ENCODE assay signal across 21 cellular contexts in the genomic region with DNA sequence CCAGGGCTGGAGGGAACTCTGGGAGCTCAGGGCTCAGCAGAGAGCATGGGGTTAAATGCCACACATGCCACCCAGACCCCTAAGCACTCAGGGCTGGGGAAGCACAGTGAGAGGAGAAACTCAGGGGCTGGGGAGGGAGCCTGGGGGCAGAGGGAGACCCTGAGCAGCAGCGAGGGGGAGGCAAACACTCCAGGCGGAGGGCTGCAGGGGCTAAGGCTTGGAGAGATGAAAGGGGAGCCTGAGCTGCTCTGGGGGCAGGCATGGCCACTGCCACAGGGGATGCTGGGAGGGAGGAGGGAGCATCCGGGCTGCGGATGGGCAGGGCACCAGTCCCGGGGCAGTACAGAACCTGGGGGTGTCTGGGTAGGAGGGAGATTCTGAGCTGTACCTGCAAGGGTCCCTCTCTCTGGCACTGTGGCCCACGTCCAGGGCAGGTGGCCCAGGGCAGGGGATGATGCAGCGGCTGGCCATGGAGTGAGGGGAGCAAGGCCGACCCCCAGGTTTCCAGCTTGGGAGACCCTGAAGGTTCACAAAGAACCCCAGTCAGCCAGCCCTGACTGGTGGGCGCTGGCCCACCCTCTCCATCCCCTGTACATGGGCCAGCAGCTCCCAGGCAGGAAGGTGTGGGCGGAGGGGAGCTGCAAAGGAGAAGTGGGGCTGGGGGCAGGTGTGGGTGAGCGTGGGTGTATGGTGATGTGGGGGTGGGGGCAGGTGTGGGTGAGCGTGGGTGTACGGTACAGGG. TPM values are rescaled to one million over a fixed set of nuclear protein-coding genes. Genes with fewer than 3 reads are reported as not detected.
DNase-seq lines count a peak whose midpoint lies in the region; ATAC-seq and TF ChIP-seq lines count a peak whose summit lies in the region.
"Had no signal": no experiment of that assay in that cellular context is flagged by ENCODE, and none has a peak within 500 bp of the region (broad histone marks: within the 10 kb centered on the region; RNA-seq: fewer than 3 reads in every experiment).

No MANE protein-coding gene starts in this region.

- no peak overlapping the region for H3K27ac Mint-ChIP-seq in T-helper 1 cell treated with Interleukin-12 subunit alpha and Interleukin-12 subunit beta and Interleukin-4 antibody, amounts not matched to agents 30 μg/mL and 1 μg/mL, for 36 hours
- no peak overlapping the region for H3K27ac Mint-ChIP-seq in activated T-helper 2 cell treated with anti-CD3 and anti-CD28 coated beads, Interferon-gamma antibody, Interleukin-2, Interleukin-4, amounts not matched to agents 10 μg/mL and 5 μg/mL and 100 μg/mL, durations not matched to agents 14 hours and 24 hours and 36 hours
- H3K27ac Mint-ChIP-seq: progenitor cell of endocrine pancreas had no signal

- CTCF ChIA-PET in HEK293 (lab: Yijun Ruan, JAX): interaction anchor here (0.6 to 1.4 kb wide), 5 partner anchors 10 to 231 kb away, joined by 3 to 6 read pairs (median 3); no protein-coding TSS in a partner anchor

- H3K4me3 ChIP-seq in HEK293 (ENCODE audit: low read depth, low read length) (no peak overlapping the region), spleen (peak overlapping the region in 1 of 8 donors; percentile 4)
- H3K4me3 ChIP-seq: tibial nerve had no signal

- no peak for TF ChIP-seq POLR2A in spleen (IDR thresholded peaks at IDR 0.05)

- H3K36me3 ChIP-seq in HEK293 (ENCODE audit: control insufficient read depth in 2 of 2, insufficient read depth in 1 of 2, low read length in 2 of 2): peaks cover 5 to 16% of the 10 kb centered on the region in 2 experiments; a peak in 2 of 3 replicates
- H3K36me3 ChIP-seq in spleen: peaks cover 0 to 6% (median 0%) of the 10 kb centered on the region in 6 donors
- H3K36me3 ChIP-seq: tibial nerve had no signal

- peaks cover 7% of the 10 kb centered on the region for H3K4me1 Mint-ChIP-seq in T-helper 1 cell treated with Interleukin-12 subunit alpha and Interleukin-12 subunit beta and Interleukin-4 antibody, amounts not matched to agents 30 μg/mL and 1 μg/mL, for 36 hours (ENCODE audit: low read depth)
- peaks cover 11% of the 10 kb centered on the region for H3K4me1 Mint-ChIP-seq in activated T-helper 2 cell treated with anti-CD3 and anti-CD28 coated beads, Interferon-gamma antibody, Interleukin-2, Interleukin-4, amounts not matched to agents 10 μg/mL and 5 μg/mL and 100 μg/mL, durations not matched to agents 14 hours and 24 hours and 36 hours (ENCODE audit: low read depth)

- H3K4me3 Mint-ChIP-seq in T-helper 1 cell treated with Interleukin-12 subunit alpha and Interleukin-12 subunit beta and Interleukin-4 antibody, amounts not matched to agents 30 μg/mL and 1 μg/mL, for 36 hours: peak overlapping the region; percentile 25
- H3K4me3 Mint-ChIP-seq in activated T-helper 2 cell treated with anti-CD3 and anti-CD28 coated beads, Interferon-gamma antibody, Interleukin-2, Interleukin-4, amounts not matched to agents 10 μg/mL and 5 μg/mL and 100 μg/mL, durations not matched to agents 14 hours and 24 hours and 36 hours (ENCODE audit: low read depth): peak overlapping the region; percentile 10

- TF ChIP-seq CTCF in HEK293 (tag by site-specific recombination; IDR thresholded peaks at IDR 0.05): no peak
- no peak for TF ChIP-seq CTCF in spleen (IDR thresholded peaks at IDR 0.05 in 8 of 11, conservative IDR thresholded peaks at IDR 0.05 in 3 of 11)

- 56 to 71% (median 66%) methylated on average over 12 to 13 of the region's 13 CpGs for WGBS in spleen, 5 donors

- no peaks in the 10 kb centered on the region for H3K9me3 ChIP-seq in HEK293 (ENCODE audit: control insufficient read depth, insufficient read depth, low read depth, low read length)
- no peaks in the 10 kb centered on the region for H3K9me3 ChIP-seq in spleen
- H3K9me3 ChIP-seq: tibial nerve had no signal

- POLR2A ChIA-PET in HEK293 (lab: Yijun Ruan, JAX): interaction anchor here (0.5 to 4.3 kb wide), 5 partner anchors 15 to 240 kb away, joined by 3 to 27 read pairs (median 3); a partner anchor contains a TSS

- no peak overlapping the region for H3K27ac ChIP-seq in HEK293 (ENCODE audit: extremely low read depth, low read depth, low read length)
- H3K27ac ChIP-seq in spleen: peak overlapping the region in 7 of 8 donors; percentile 51 to 99 (median 92)
- H3K27ac ChIP-seq: C4-2B had no signal

- no peak for ATAC-seq in GM21381 (IDR thresholded peaks at IDR 0.05; ENCODE audit: unreplicated experiment)

- peaks cover 0 to 33% (median 20%) of the 10 kb centered on the region in 7 donors for H3K27me3 ChIP-seq in spleen (replicated peaks in 1 of 7)

- H3K4me1 ChIP-seq in HEK293 (ENCODE audit: control insufficient read depth, insufficient read depth, low read length): peaks cover 2% of the 10 kb centered on the region; the same call in 1 of the 2 replicates
- H3K4me1 ChIP-seq in spleen: peaks cover 4 to 100% (median 76%) of the 10 kb centered on the region in 6 donors

- intact Hi-C loops in activated T-helper 2 cell treated with anti-CD3 and anti-CD28 coated beads, Interferon-gamma antibody, Interleukin-2, Interleukin-4, amounts not matched to agents 10 μg/mL and 5 μg/mL and 100 μg/mL, durations not matched to agents 14 hours and 24 hours and 36 hours (cut with micrococcal nuclease): no loop called here
- intact Hi-C loops in spleen (cut with DNase I; ENCODE audit: low total_unique reads): no loop called here

- DNase-seq in T-helper 1 cell: no peak
- no peak for DNase-seq in activated T-helper 2 cell treated with anti-CD3 and anti-CD28 coated beads, Interferon-gamma antibody, Interleukin-2, Interleukin-4, amounts not matched to agents 10 μg/mL and 5 μg/mL and 100 μg/mL, durations not matched to agents 14 hours and 24 hours and 36 hours (ENCODE audit: low spot score)
- DNase-seq in spleen: peak; percentile 83
- DNase-seq in nucleus accumbens (lab: John Stamatoyannopoulos, UW): no peak
- no peak for DNase-seq in NCI-H82 treated with DMSO at 0.1 percent for 48 hours (lab: John Stamatoyannopoulos, UW; ENCODE audit: unreplicated experiment)
- DNase-seq: 8988T; central memory CD4-positive, alpha-beta T cell; DMS79; effector CD4-positive, alpha-beta T cell; head of caudate nucleus; immature natural killer cell; MM.1S; NCI-H446; small intestine had no signal

- peaks cover 23% of the 10 kb centered on the region for H3K27me3 Mint-ChIP-seq in T-helper 1 cell treated with Interleukin-12 subunit alpha and Interleukin-12 subunit beta and Interleukin-4 antibody, amounts not matched to agents 30 μg/mL and 1 μg/mL, for 36 hours (ENCODE audit: low read depth)
- H3K27me3 Mint-ChIP-seq in activated T-helper 2 cell treated with anti-CD3 and anti-CD28 coated beads, Interferon-gamma antibody, Interleukin-2, Interleukin-4, amounts not matched to agents 10 μg/mL and 5 μg/mL and 100 μg/mL, durations not matched to agents 14 hours and 24 hours and 36 hours (ENCODE audit: low read depth): peaks cover 20% of the 10 kb centered on the region

- peaks cover 2% of the 10 kb centered on the region for H3K36me3 Mint-ChIP-seq in T-helper 1 cell treated with Interleukin-12 subunit alpha and Interleukin-12 subunit beta and Interleukin-4 antibody, amounts not matched to agents 30 μg/mL and 1 μg/mL, for 36 hours (ENCODE audit: low read depth)
- no peaks in the 10 kb centered on the region for H3K36me3 Mint-ChIP-seq in activated T-helper 2 cell treated with anti-CD3 and anti-CD28 coated beads, Interferon-gamma antibody, Interleukin-2, Interleukin-4, amounts not matched to agents 10 μg/mL and 5 μg/mL and 100 μg/mL, durations not matched to agents 14 hours and 24 hours and 36 hours (ENCODE audit: low read depth)
- H3K36me3 Mint-ChIP-seq: immature natural killer cell had no signal

- no peaks in the 10 kb centered on the region for H3K9me3 Mint-ChIP-seq in T-helper 1 cell treated with Interleukin-12 subunit alpha and Interleukin-12 subunit beta and Interleukin-4 antibody, amounts not matched to agents 30 μg/mL and 1 μg/mL, for 36 hours
- H3K9me3 Mint-ChIP-seq in activated T-helper 2 cell treated with anti-CD3 and anti-CD28 coated beads, Interferon-gamma antibody, Interleukin-2, Interleukin-4, amounts not matched to agents 10 μg/mL and 5 μg/mL and 100 μg/mL, durations not matched to agents 14 hours and 24 hours and 36 hours: no peaks in the 10 kb centered on the region
- H3K9me3 Mint-ChIP-seq: immature natural killer cell had no signal

TF ChIP-seq in HEK293, 187 proteins besides CTCF, POLR2A, EP300 and RAD21 (continues in another document):
- no peak for TF ChIP-seq GLIS1 (tag by site-specific recombination; IDR thresholded peaks at IDR 0.05)
- no peak for TF ChIP-seq ZNF121 (tag by site-specific recombination; IDR thresholded peaks at IDR 0.05)
- no peak for TF ChIP-seq ZNF629 (tag by site-specific recombination; IDR thresholded peaks at IDR 0.05)

RNA-seq across cellular contexts. Expression of a gene that starts 2.0 kb away (rescaled TPM):
- total RNA-seq in activated T-helper 2 cell treated with anti-CD3 and anti-CD28 coated beads, Interferon-gamma antibody, Interleukin-2, Interleukin-4, amounts not matched to agents 10 μg/mL and 5 μg/mL and 100 μg/mL, durations not matched to agents 14 hours and 24 hours and 36 hours: 2.7 and 3.1 TPM in 2 replicates
- 100 to 1,000 TPM in 1 of 7 donors, 10 to 100 TPM in 6; 65.3 to 144 (median 84.2) TPM for total RNA-seq in spleen
- 10 to 100 TPM; 57.8 to 95.5 (median 65.9) TPM for polyA plus RNA-seq in spleen
- polyA plus RNA-seq: immature natural killer cell had no signal

RNA-seq across cellular contexts. Expression of a gene that starts 13.7 kb away (rescaled TPM):
- 1.0 and 1.7 TPM in 2 replicates for total RNA-seq in activated T-helper 2 cell treated with anti-CD3 and anti-CD28 coated beads, Interferon-gamma antibody, Interleukin-2, Interleukin-4, amounts not matched to agents 10 μg/mL and 5 μg/mL and 100 μg/mL, durations not matched to agents 14 hours and 24 hours and 36 hours
- 1 to 10 TPM in 6 of 7 donors, under 1 TPM in 1; 0.51 to 5.9 (median 3.6) TPM for total RNA-seq in spleen
- 1 to 10 TPM; 1.2 to 2.0 (median 1.4) TPM for polyA plus RNA-seq in spleen
- total RNA-seq: progenitor cell of endocrine pancreas, SK-MEL-5 had no signal
- polyA plus RNA-seq: immature natural killer cell had no signal

RNA-seq across cellular contexts. Expression of a gene that starts 18.4 kb away (rescaled TPM):
- total RNA-seq in activated T-helper 2 cell treated with anti-CD3 and anti-CD28 coated beads, Interferon-gamma antibody, Interleukin-2, Interleukin-4, amounts not matched to agents 10 μg/mL and 5 μg/mL and 100 μg/mL, durations not matched to agents 14 hours and 24 hours and 36 hours: 58.6 and 59.3 TPM in 2 replicates
- total RNA-seq in spleen: 10 to 100 TPM in 4 of 7 donors, 1 to 10 TPM in 3; 3.3 to 20.9 (median 10.1) TPM
- polyA plus RNA-seq in spleen: 10 to 100 TPM; 14.4 to 63.1 (median 24.7) TPM

RNA-seq across cellular contexts. Expression of a gene that starts 40.7 kb away (rescaled TPM):
- total RNA-seq in activated T-helper 2 cell treated with anti-CD3 and anti-CD28 coated beads, Interferon-gamma antibody, Interleukin-2, Interleukin-4, amounts not matched to agents 10 μg/mL and 5 μg/mL and 100 μg/mL, durations not matched to agents 14 hours and 24 hours and 36 hours: 7.1 and 8.5 TPM in 2 replicates
- 1 to 10 TPM in 1 of 7 donors, under 1 TPM in 6; 0.17 to 1.0 (median 0.26) TPM for total RNA-seq in spleen
- polyA plus RNA-seq in spleen: under 1 TPM; 0.07 to 0.16 (median 0.09) TPM
- polyA plus RNA-seq: immature natural killer cell had no signal

Comparison
In these comparisons a context has a peak if more than half of its experiments do, and no peak if none do; other contexts are left out.
1. RNA of a gene that starts 2.0 kb away (total RNA-seq): 65.3 to 144 TPM in spleen; 2.7 to 3.1 TPM in activated T-helper 2 cell treated with anti-CD3 and anti-CD28 coated beads, Interferon-gamma antibody, Interleukin-2, Interleukin-4, amounts not matched to agents 10 μg/mL and 5 μg/mL and 100 μg/mL, durations not matched to agents 14 hours and 24 hours and 36 hours; every median in the first group is over 10 times any median in the second.